In the genomic region with DNA sequence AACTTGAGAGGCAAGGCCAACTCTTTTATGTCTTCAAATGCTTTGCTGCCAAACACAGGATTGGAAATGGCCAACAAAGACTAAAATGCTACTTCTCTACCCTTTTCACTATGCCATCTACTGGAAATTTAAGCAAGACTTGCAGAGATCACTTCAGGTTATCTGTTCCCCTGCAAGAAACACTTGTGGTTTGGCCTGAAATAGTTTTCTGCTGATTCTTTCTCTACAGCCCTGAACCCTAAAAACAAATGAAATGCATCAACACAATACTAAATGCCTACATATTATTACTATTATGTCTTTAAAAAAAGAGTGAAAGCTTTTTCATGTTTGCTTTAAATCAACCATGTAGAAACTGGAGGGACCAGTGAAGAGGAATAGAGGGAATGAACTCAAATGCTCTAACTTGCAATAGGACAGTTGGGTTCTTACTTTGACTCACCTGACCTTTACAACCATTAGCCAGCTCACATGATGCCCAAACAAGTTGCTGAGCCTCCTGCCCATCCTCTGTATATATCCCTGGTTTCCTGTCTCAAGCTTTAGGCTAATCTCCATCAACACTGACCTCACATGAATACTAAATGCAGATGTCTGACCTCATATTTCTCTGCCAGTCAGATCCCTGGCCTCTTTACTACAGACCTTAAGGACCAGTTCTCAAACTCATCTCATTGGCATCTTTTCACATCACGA, we compare ENCODE assay signal across 14 cellular contexts. TPM values are rescaled to one million over a fixed set of nuclear protein-coding genes. Genes with fewer than 3 reads are reported as not detected.
A peak's percentile ranks its signal among the peaks of the same experiment; 100 is the strongest.
DNase-seq lines count a peak whose midpoint lies in the region; FAIRE-seq and TF ChIP-seq lines count a peak whose summit lies in the region.
"Had no signal": no experiment of that assay in that cellular context is flagged by ENCODE, and none has a peak within 500 bp of the region (broad histone marks: within the 10 kb centered on the region; RNA-seq: fewer than 3 reads in every experiment).

No MANE protein-coding gene starts in this region.

- H3K9me3 ChIP-seq in HEK293 (ENCODE audit: control insufficient read depth, insufficient read depth, low read depth, low read length) (no peaks in the 10 kb centered on the region), OCI-LY1 (ENCODE audit: low read length) (no peaks in the 10 kb centered on the region), smooth muscle cell (replicated peaks; ENCODE audit: low read depth) (no peaks in the 10 kb centered on the region), small intestine (ENCODE audit: control insufficient read depth, low read depth) (no peaks in the 10 kb centered on the region)
- H3K9me3 ChIP-seq: prostate gland had no signal

- no peaks in the 10 kb centered on the region for H3K9me2 ChIP-seq in OCI-LY1 (ENCODE audit: low read depth, low read length)

- TF ChIP-seq CTCF in HEK293 (tag by site-specific recombination; IDR thresholded peaks at IDR 0.05) (no peak), OCI-LY1 (IDR thresholded peaks at IDR 0.05; ENCODE audit: low read length) (peak; percentile 20; the same call in 1 of the 2 replicates), coronary artery (IDR thresholded peaks at IDR 0.05) (no peak), smooth muscle cell (IDR thresholded peaks at IDR 0.05; ENCODE audit: borderline replicate concordance, insufficient read depth, poor library complexity, severe bottlenecking) (no peak)

- CTCF ChIA-PET in HEK293 (lab: Yijun Ruan, JAX), result interaction anchor here (1.1 to 1.6 kb wide), 2 partner anchors 30 to 142 kb away, joined by 3 to 4 read pairs; no protein-coding TSS in a partner anchor

- H3K4me3 ChIP-seq in HEK293 (ENCODE audit: low read depth, low read length), result no peak overlapping the region
- no peak overlapping the region for H3K4me3 ChIP-seq in OCI-LY1 (ENCODE audit: low read depth, low read length, poor library complexity, severe bottlenecking)
- no peak overlapping the region for H3K4me3 ChIP-seq in coronary artery
- H3K4me3 ChIP-seq in smooth muscle cell, result no peak overlapping the region
- H3K4me3 ChIP-seq in small intestine (ENCODE audit: low read depth in 1 of 2, low read length in 2 of 2), result no peak overlapping the region
- H3K4me3 ChIP-seq: prostate gland had no signal

- H3K27ac ChIP-seq in HEK293 (ENCODE audit: extremely low read depth, low read depth, low read length) (no peak overlapping the region), OCI-LY1 (ENCODE audit: low read depth, low read length, poor library complexity, severe bottlenecking) (no peak overlapping the region), coronary artery (peak overlapping the region; percentile 70 to 73), smooth muscle cell (ENCODE audit: low read depth) (no peak overlapping the region), small intestine (ENCODE audit: low read depth in 1 of 2, low read length in 1 of 2) (no peak overlapping the region)
- H3K27ac ChIP-seq: HL-60, prostate gland had no signal

- H3K79me2 ChIP-seq in OCI-LY1 (ENCODE audit: insufficient read depth, low read length) (no peaks in the 10 kb centered on the region), smooth muscle cell (ENCODE audit: low read depth) (no peaks in the 10 kb centered on the region)

- H3F3A ChIP-seq in OCI-LY1 (ENCODE audit: insufficient read depth, low read length) (no peaks in the 10 kb centered on the region), smooth muscle cell (ENCODE audit: low read depth) (peaks cover 20% of the 10 kb centered on the region)

- H3K36me3 ChIP-seq in HEK293 (ENCODE audit: control insufficient read depth in 2 of 2, insufficient read depth in 1 of 2, low read length in 2 of 2) (no peaks in the 10 kb centered on the region), OCI-LY1 (ENCODE audit: insufficient read depth, low read length) (no peaks in the 10 kb centered on the region), smooth muscle cell (ENCODE audit: low read depth) (no peaks in the 10 kb centered on the region), small intestine (ENCODE audit: control insufficient read depth in 2 of 2, insufficient read depth in 2 of 2, low read length in 2 of 2) (no peaks in the 10 kb centered on the region)
- H3K36me3 ChIP-seq: prostate gland had no signal

- DNase-seq in coronary artery (ENCODE audit: low spot score) (no peak), smooth muscle cell (lab: John Stamatoyannopoulos, UW; ENCODE audit: unreplicated experiment) (no peak), small intestine (no peak), mucosa of gallbladder (ENCODE audit: low spot score) (no peak), AG08395 (ENCODE audit: low spot score) (no peak)
- DNase-seq: activated CD4-positive, alpha-beta T cell treated with anti-CD3 and anti-CD28 coated beads for 48 hours; activated T-cell treated with anti-CD3 and anti-CD28 coated beads, Interleukin-2, amount 50 U/mL, for 48 hours; stimulated activated CD4-positive, alpha-beta T cell treated with anti-CD3 and anti-CD28 coated beads, Interleukin-2, amount 100 ng/mL, for 24 hours; T-cell had no signal

- H2AFZ ChIP-seq in OCI-LY1 (ENCODE audit: low read length), result no peak overlapping the region
- no peak overlapping the region for H2AFZ ChIP-seq in smooth muscle cell (ENCODE audit: low read depth)

- H3K27me3 ChIP-seq in OCI-LY1 (ENCODE audit: insufficient read depth, low read length) (no peaks in the 10 kb centered on the region), smooth muscle cell (ENCODE audit: low read depth) (no peaks in the 10 kb centered on the region), small intestine (ENCODE audit: control insufficient read depth in 2 of 2, insufficient read depth in 2 of 2, low read length in 2 of 2) (no peaks in the 10 kb centered on the region)

- no peak for FAIRE-seq in small intestine (lab: Jason Lieb, UNC)
- FAIRE-seq: GM18507 had no signal

- H4K20me1 ChIP-seq in OCI-LY1 (ENCODE audit: insufficient read depth, low read length) (no peaks in the 10 kb centered on the region), smooth muscle cell (ENCODE audit: low read depth) (no peaks in the 10 kb centered on the region)

- 87% methylated on average over 1 of the region's 1 CpG for WGBS in smooth muscle cell (ENCODE audit: low lambda C conversion rate)
- 92 to 100% (median 100%) methylated on average over 1 of the region's 1 CpG for WGBS in small intestine, 3 donors

- H3K9ac ChIP-seq in OCI-LY1 (ENCODE audit: low read length) (no peak overlapping the region), smooth muscle cell (ENCODE audit: low read depth) (no peak overlapping the region)

- H3K4me1 ChIP-seq in HEK293 (ENCODE audit: control insufficient read depth, insufficient read depth, low read length) (no peaks in the 10 kb centered on the region), OCI-LY1 (ENCODE audit: insufficient read depth, low read length, severe bottlenecking) (no peaks in the 10 kb centered on the region), smooth muscle cell (ENCODE audit: low read depth) (peaks cover 8% of the 10 kb centered on the region), small intestine (ENCODE audit: control insufficient read depth in 2 of 2, insufficient read depth in 1 of 2, low read depth in 1 of 2, low read length in 1 of 2) (no peaks in the 10 kb centered on the region)
- H3K4me1 ChIP-seq: prostate gland had no signal

- H3K4me2 ChIP-seq in OCI-LY1 (ENCODE audit: low read length) (no peak overlapping the region), smooth muscle cell (peak overlapping the region; percentile 8)

- POLR2A ChIA-PET in HEK293 (lab: Yijun Ruan, JAX), result no interaction called here

TF ChIP-seq in HEK293, 187 proteins besides CTCF, POLR2A, EP300 and RAD21:
- TF ChIP-seq ZNF629 (tag by site-specific recombination; IDR thresholded peaks at IDR 0.05) (0 out of 2 replicates have a peak, but pooled peaks have one; percentile 15), ZNF121 (tag by site-specific recombination; IDR thresholded peaks at IDR 0.05) (no peak)
TF ChIP-seq in HEK293: peak in this region for 1.

RNA-seq across cellular contexts. Expression of a gene that starts 17.5 kb away (rescaled TPM):
- total RNA-seq in smooth muscle cell, result 18.3 and 21.4 TPM in 2 replicates
- 8.9 and 17.6 TPM in 2 replicates for polyA plus RNA-seq in smooth muscle cell
- 1 to 10 TPM; 2.9 to 7.9 (median 3.5) TPM for polyA plus RNA-seq in small intestine
- 22.3 TPM for total RNA-seq in mucosa of gallbladder

RNA-seq across cellular contexts. Expression of a gene that starts 57.6 kb away (rescaled TPM):
- total RNA-seq in smooth muscle cell, result 376 and 417 TPM in 2 replicates
- polyA plus RNA-seq in smooth muscle cell, result 300 and 324 TPM in 2 replicates
- polyA plus RNA-seq in small intestine, result 100 to 1,000 TPM; 123 to 215 (median 138) TPM
- total RNA-seq in mucosa of gallbladder, result 250 TPM

Comparison
In these comparisons a context has a peak if more than half of its experiments do, and no peak if none do; other contexts are left out.
1. H3K27ac ChIP-seq: peak in coronary artery (2 of 2); none in HEK293 (single experiment), OCI-LY1 (single experiment), smooth muscle cell (single experiment) and small intestine (0 of 2).